1 cellular context compared by ENCODE assay signal in the genomic region with DNA sequence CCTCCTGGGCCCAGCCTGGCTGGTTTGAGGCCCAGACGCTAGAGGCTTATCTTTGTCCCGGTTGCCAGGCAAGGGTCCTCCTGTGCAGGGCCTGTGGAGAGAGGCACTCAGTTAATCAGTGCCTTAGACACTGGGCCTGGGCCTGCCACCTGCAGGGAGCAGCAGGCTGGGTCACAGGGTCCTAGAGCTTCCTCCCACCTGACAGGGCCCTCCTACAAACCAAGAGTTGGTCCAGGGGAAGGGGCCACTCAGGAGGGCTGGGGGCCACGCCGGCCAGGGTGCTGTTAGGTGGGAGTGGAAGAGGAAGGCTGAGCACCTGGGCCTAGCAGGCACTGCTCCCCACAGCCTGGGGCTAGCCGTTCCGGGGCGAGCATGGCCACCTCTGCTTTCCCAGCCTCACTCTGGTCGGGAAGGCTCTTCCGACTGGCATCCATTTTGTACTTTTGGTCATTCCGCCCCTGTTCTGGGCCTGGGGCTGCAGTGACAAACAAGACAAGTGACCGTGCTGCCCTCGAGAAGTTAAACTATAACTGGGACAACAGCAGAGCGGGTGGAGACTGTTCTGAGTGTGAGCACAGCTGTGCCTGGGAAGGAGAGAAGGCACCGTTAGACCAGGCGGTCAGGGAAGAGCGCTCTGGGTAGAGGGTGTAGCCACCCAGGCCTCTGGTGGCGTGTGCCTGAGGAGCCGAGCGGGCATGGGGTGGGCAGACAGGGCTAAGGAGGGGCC.
A peak's percentile ranks its signal among the peaks of the same experiment; 100 is the strongest.
TF ChIP-seq lines count a peak whose summit lies in the region.

No MANE protein-coding gene starts in this region.

TF ChIP-seq in HepG2, 621 proteins besides CTCF, POLR2A, EP300 and RAD21 (continued from another document and continues in another):
- TF ChIP-seq DRAP1 (CRISPR knock-in tag; IDR thresholded peaks at IDR 0.05) (peak; percentile 62; the same call in 1 of the 2 replicates), POGK (CRISPR knock-in tag; conservative IDR thresholded peaks at IDR 0.05) (peak; percentile 67; the same call in 1 of the 2 replicates), TBX2 (CRISPR knock-in tag; IDR thresholded peaks at IDR 0.05; ENCODE audit: borderline replicate concordance) (peak; percentile 81; the same call in 1 of the 2 replicates), NFRKB (IDR thresholded peaks at IDR 0.05) (peak; percentile 47; the same call in 1 of the 2 replicates), HDAC1 (CRISPR knock-in tag; IDR thresholded peaks at IDR 0.05) (peak; percentile 73), ZNF121 (CRISPR knock-in tag; IDR thresholded peaks at IDR 0.05) (0 out of 2 replicates have a peak, but pooled peaks have one; percentile 40), ZNF772 (CRISPR knock-in tag; IDR thresholded peaks at IDR 0.05) (no peak; the same call in 1 of the 2 replicates), ZNF672 (CRISPR knock-in tag; IDR thresholded peaks at IDR 0.05) (no peak), RXRB (CRISPR knock-in tag; IDR thresholded peaks at IDR 0.05; ENCODE audit: borderline replicate concordance) (0 out of 2 replicates have a peak, but pooled peaks have one; percentile 42), ZGPAT (CRISPR knock-in tag; IDR thresholded peaks at IDR 0.05) (0 out of 2 replicates have a peak, but pooled peaks have one; percentile 39), ZNF782 (CRISPR knock-in tag; IDR thresholded peaks at IDR 0.05; ENCODE audit: borderline replicate concordance) (peak; percentile 54; the same call in 1 of the 2 replicates), UBTF (CRISPR knock-in tag; IDR thresholded peaks at IDR 0.05) (peak; percentile 88), ZNF354B (CRISPR knock-in tag; IDR thresholded peaks at IDR 0.05) (no peak), REST (IDR thresholded peaks at IDR 0.05; ENCODE audit: borderline replicate concordance in 1 of 2, low read depth in 1 of 2, low read length in 2 of 2) (no peak), ZNF776 (CRISPR knock-in tag; IDR thresholded peaks at IDR 0.05) (no peak), ETV5 (CRISPR knock-in tag; IDR thresholded peaks at IDR 0.05; ENCODE audit: borderline replicate concordance) (peak; percentile 31; the same call in 1 of the 2 replicates), DR1 (CRISPR knock-in tag; IDR thresholded peaks at IDR 0.05) (peak; percentile 61; the same call in 1 of the 2 replicates), AHDC1 (CRISPR knock-in tag; IDR thresholded peaks at IDR 0.05; ENCODE audit: borderline replicate concordance) (no peak), ZMYM3 (CRISPR knock-in tag; IDR thresholded peaks at IDR 0.05) (peak; percentile 71; the same call in 1 of the 2 replicates), FOXA3 (CRISPR knock-in tag; IDR thresholded peaks at IDR 0.05) (peak; percentile 37), POLR2AphosphoS5 (IDR thresholded peaks at IDR 0.05; ENCODE audit: low read depth, low read length) (peak; percentile 52; the same call in 1 of the 2 replicates), THYN1 (CRISPR knock-in tag; IDR thresholded peaks at IDR 0.05; ENCODE audit: borderline replicate concordance, low read depth) (no peak), HNRNPL (IDR thresholded peaks at IDR 0.05; ENCODE audit: low read depth, low read length) (peak; percentile 86), TFAP4 (IDR thresholded peaks at IDR 0.05; ENCODE audit: borderline replicate concordance, low read depth) (peak; percentile 77), ZNF563 (CRISPR knock-in tag; IDR thresholded peaks at IDR 0.05) (no peak; the same call in 1 of the 2 replicates)
- TF ChIP-seq, protein P1, sequence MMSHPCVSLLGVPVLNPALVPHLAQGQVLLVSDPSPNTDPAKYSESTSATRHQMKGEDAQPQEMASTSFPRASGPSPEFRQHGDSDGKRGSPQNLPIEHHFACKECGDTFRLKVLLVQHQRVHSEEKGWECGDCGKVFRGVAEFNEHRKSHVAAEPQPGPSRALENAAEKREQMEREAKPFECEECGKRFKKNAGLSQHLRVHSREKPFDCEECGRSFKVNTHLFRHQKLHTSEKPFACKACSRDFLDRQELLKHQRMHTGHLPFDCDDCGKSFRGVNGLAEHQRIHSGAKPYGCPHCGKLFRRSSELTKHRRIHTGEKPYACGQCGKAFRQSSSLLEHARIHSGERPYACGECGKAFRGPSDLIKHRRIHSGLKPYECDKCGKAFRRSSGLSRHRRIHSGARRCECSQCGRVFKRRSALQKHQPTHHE (CRISPR knock-in tag; IDR thresholded peaks at IDR 0.05; ENCODE audit: borderline replicate concordance): 0 out of 2 replicates have a peak, but pooled peaks have one; percentile 49
- TF ChIP-seq, protein P2, sequence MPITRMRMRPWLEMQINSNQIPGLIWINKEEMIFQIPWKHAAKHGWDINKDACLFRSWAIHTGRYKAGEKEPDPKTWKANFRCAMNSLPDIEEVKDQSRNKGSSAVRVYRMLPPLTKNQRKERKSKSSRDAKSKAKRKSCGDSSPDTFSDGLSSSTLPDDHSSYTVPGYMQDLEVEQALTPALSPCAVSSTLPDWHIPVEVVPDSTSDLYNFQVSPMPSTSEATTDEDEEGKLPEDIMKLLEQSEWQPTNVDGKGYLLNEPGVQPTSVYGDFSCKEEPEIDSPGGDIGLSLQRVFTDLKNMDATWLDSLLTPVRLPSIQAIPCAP (CRISPR knock-in tag; IDR thresholded peaks at IDR 0.05; ENCODE audit: low read depth): no peak
- TF ChIP-seq, protein P3, sequence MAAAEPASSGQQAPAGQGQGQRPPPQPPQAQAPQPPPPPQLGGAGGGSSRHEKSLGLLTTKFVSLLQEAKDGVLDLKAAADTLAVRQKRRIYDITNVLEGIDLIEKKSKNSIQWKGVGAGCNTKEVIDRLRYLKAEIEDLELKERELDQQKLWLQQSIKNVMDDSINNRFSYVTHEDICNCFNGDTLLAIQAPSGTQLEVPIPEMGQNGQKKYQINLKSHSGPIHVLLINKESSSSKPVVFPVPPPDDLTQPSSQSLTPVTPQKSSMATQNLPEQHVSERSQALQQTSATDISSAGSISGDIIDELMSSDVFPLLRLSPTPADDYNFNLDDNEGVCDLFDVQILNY (CRISPR knock-in tag; conservative IDR thresholded peaks at IDR 0.05): no peak
